In genomic region chr9:100811643-100812042, GRCh38 we compare ENCODE assay signal across 29 cellular contexts.
"Had no signal": no experiment of that assay in that cellular context is flagged by ENCODE, and none has a peak within 500 bp of the region (broad histone marks: within the 10 kb centered on the region; RNA-seq: fewer than 3 reads in every experiment).

No MANE protein-coding gene starts in this region.

- H3K9me3 Mint-ChIP-seq: type B pancreatic cell had no signal

- DNase-seq: naive thymus-derived CD4-positive, alpha-beta T cell; natural killer cell; occipital lobe; pancreas; right cardiac atrium; spleen; stimulated activated CD4-positive, alpha-beta T cell treated with anti-CD3 and anti-CD28 coated beads, Interleukin-12 subunit alpha, Interleukin-12 subunit beta, amount 100 ng/mL, for 4 hours; stimulated activated CD4-positive, alpha-beta T cell treated with anti-CD3 and anti-CD28 coated beads, Interleukin-1b, Interleukin-23, amount 100 ng/mL, for 48 hours; stimulated activated CD4-positive, alpha-beta T cell treated with anti-CD3 and anti-CD28 coated beads, Interleukin-4, amount 100 ng/mL, for 1 hour; stimulated activated CD4-positive, alpha-beta T cell treated with anti-CD3 and anti-CD28 coated beads, Interleukin-4, amount 100 ng/mL, for 4 hours; stimulated activated CD8-positive, alpha-beta memory T cell treated with anti-CD3 and anti-CD28 coated beads, Interleukin-4, amount 100 ng/mL, for 48 hours; stimulated activated naive CD4-positive, alpha-beta T cell; stimulated activated naive CD8-positive, alpha-beta T cell treated with anti-CD3 and anti-CD28 coated beads, Interleukin-15, amount 100 ng/mL, for 72 hours; stimulated activated naive CD8-positive, alpha-beta T cell treated with anti-CD3 and anti-CD28 coated beads, Interleukin-15, Interleukin-2, amounts not matched to agents 100 U/mL and 50 U/mL, for 24 hours; substantia nigra; testis; tibial artery; transverse colon had no signal

- H3K36me3 Mint-ChIP-seq: naive thymus-derived CD4-positive, alpha-beta T cell; natural killer cell; stimulated activated memory B cell treated with anti-CD40 and anti-IgM and Interleukin-4, amounts not matched to agents 10 μg/mL and 1 μg/mL and 100 μg/mL, for 72 hours; type B pancreatic cell had no signal

- H3K4me1 ChIP-seq: neural progenitor cell, pancreas, prostate gland, spleen, suprapubic skin, testis, tibial artery, transverse colon, vagina had no signal

- H3K4me3 Mint-ChIP-seq: naive thymus-derived CD4-positive, alpha-beta T cell; natural killer cell; nephron; neural progenitor cell; stimulated activated memory B cell treated with anti-CD40 and anti-IgM and Interleukin-4, amounts not matched to agents 10 μg/mL and 1 μg/mL and 100 μg/mL, for 72 hours; stimulated activated naive CD8-positive, alpha-beta T cell treated with anti-CD3 and anti-CD28 coated beads, Interleukin-15, amount 100 ng/mL, for 72 hours; type B pancreatic cell had no signal

- H3K4me1 Mint-ChIP-seq: naive thymus-derived CD4-positive, alpha-beta T cell; natural killer cell; nephron; stimulated activated memory B cell treated with anti-CD40 and anti-IgM and Interleukin-4, amounts not matched to agents 10 μg/mL and 1 μg/mL and 100 μg/mL, for 72 hours; stimulated activated naive CD8-positive, alpha-beta T cell treated with anti-CD3 and anti-CD28 coated beads, Interleukin-15, amount 100 ng/mL, for 72 hours had no signal

- H3K4me3 ChIP-seq: neural progenitor cell, pancreas, prostate gland, skin epidermis, smooth muscle cell, spleen, suprapubic skin, testis, tibial artery, transverse colon, vagina had no signal

- H3K27me3 ChIP-seq: neural progenitor cell, pancreas, spleen, suprapubic skin, testis, tibial artery, transverse colon, vagina had no signal

- H3K27ac ChIP-seq: neural progenitor cell, pancreas, prostate gland, skin epidermis, spleen, suprapubic skin, testis, tibial artery, transverse colon, vagina had no signal

- H3K4me2 ChIP-seq: neural progenitor cell, smooth muscle cell had no signal

- FAIRE-seq: pancreas, urothelium cell line had no signal

- ATAC-seq: naive thymus-derived CD4-positive, alpha-beta T cell; natural killer cell; pancreas; right cardiac atrium; sciatic nerve; stimulated activated memory B cell treated with anti-CD40 and anti-IgM and Interleukin-4, amounts not matched to agents 10 μg/mL and 1 μg/mL and 100 μg/mL, for 72 hours; stimulated activated naive CD8-positive, alpha-beta T cell treated with anti-CD3 and anti-CD28 coated beads, Interleukin-15, amount 100 ng/mL, for 72 hours; stimulated activated naive CD8-positive, alpha-beta T cell treated with anti-CD3 and anti-CD28 coated beads, Interleukin-15, Interleukin-2, amounts not matched to agents 100 U/mL and 50 U/mL, for 24 hours had no signal

- H2AFZ ChIP-seq: neural progenitor cell had no signal

- H3K36me3 ChIP-seq: neural progenitor cell, pancreas, prostate gland, spleen, suprapubic skin, tibial artery, transverse colon, vagina had no signal

- H3K9ac ChIP-seq: neural progenitor cell had no signal

- H3K9me3 ChIP-seq: pancreas, prostate gland, suprapubic skin, testis, tibial artery, transverse colon, vagina had no signal

- H3K27me3 Mint-ChIP-seq: naive thymus-derived CD4-positive, alpha-beta T cell; stimulated activated memory B cell treated with anti-CD40 and anti-IgM and Interleukin-4, amounts not matched to agents 10 μg/mL and 1 μg/mL and 100 μg/mL, for 72 hours; stimulated activated naive CD8-positive, alpha-beta T cell treated with anti-CD3 and anti-CD28 coated beads, Interleukin-15, amount 100 ng/mL, for 72 hours; type B pancreatic cell had no signal

- H3K27ac Mint-ChIP-seq: naive thymus-derived CD4-positive, alpha-beta T cell; natural killer cell; nephron; neural progenitor cell; stimulated activated memory B cell treated with anti-CD40 and anti-IgM and Interleukin-4, amounts not matched to agents 10 μg/mL and 1 μg/mL and 100 μg/mL, for 72 hours; stimulated activated naive CD8-positive, alpha-beta T cell treated with anti-CD3 and anti-CD28 coated beads, Interleukin-15, amount 100 ng/mL, for 72 hours; type B pancreatic cell had no signal
